Comparison of ENCODE assay signal across 2 cellular contexts in the genomic region with DNA sequence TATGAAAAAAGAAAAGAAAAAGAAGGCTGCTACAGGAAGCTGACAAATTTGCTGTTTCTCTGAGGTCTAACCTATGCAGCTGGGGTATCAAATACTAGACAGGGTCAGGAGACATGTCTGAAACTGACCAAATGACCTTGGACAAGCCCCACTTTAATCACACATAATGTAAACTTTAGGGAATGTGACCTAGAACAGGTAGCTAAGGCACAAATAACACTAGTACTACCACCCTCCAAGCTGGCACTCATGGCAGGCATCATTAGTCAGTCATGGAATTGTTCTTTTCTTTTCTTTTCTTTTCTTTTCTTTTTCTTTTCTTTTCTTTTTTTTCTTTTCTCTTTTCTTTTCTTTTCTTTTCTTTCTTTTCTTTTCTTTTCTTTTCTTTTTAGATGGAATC.
TF ChIP-seq lines count a peak whose summit lies in the region.

No MANE protein-coding gene starts in this region.

TF ChIP-seq in SK-N-SH treated with all-trans-retinoic acid at 6 μM for 48 hours, 23 proteins besides CTCF, POLR2A, EP300 and RAD21:
- no peak for TF ChIP-seq TCF4 (CRISPR knock-in tag; IDR thresholded peaks at IDR 0.05; ENCODE audit: borderline replicate concordance)
- no peak for TF ChIP-seq ZNF70 (CRISPR knock-in tag; IDR thresholded peaks at IDR 0.05)
- TF ChIP-seq, protein P1, sequence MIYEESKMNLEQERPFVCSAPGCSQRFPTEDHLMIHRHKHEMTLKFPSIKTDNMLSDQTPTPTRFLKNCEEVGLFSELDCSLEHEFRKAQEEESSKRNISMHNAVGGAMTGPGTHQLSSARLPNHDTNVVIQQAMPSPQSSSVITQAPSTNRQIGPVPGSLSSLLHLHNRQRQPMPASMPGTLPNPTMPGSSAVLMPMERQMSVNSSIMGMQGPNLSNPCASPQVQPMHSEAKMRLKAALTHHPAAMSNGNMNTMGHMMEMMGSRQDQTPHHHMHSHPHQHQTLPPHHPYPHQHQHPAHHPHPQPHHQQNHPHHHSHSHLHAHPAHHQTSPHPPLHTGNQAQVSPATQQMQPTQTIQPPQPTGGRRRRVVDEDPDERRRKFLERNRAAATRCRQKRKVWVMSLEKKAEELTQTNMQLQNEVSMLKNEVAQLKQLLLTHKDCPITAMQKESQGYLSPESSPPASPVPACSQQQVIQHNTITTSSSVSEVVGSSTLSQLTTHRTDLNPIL (CRISPR knock-in tag; IDR thresholded peaks at IDR 0.05; ENCODE audit: low read depth), result no peak
- no peak for TF ChIP-seq ISL1 (CRISPR knock-in tag; IDR thresholded peaks at IDR 0.05)
- no peak for TF ChIP-seq OSR1 (CRISPR knock-in tag; IDR thresholded peaks at IDR 0.05)
- TF ChIP-seq TOX (CRISPR knock-in tag; IDR thresholded peaks at IDR 0.05; ENCODE audit: borderline replicate concordance), result no peak

TF ChIP-seq in endothelial cell of umbilical vein, 7 proteins besides CTCF, POLR2A, EP300 and RAD21:
- TF ChIP-seq MYC (IDR thresholded peaks at IDR 0.05; ENCODE audit: low read depth, low read length) (no peak), POLR2AphosphoS5 (IDR thresholded peaks at IDR 0.05; ENCODE audit: insufficient read depth, low read depth, low read length) (no peak), EZH2 (IDR thresholded peaks at IDR 0.05; ENCODE audit: borderline replicate concordance, low read depth, low read length, severe bottlenecking) (no peak), GATA2 (IDR thresholded peaks at IDR 0.05; ENCODE audit: insufficient read depth, insufficient read length, low read depth, low read length) (no peak), FOS (IDR thresholded peaks at IDR 0.05; ENCODE audit: borderline replicate concordance, insufficient read depth, low read length) (no peak), JUN (IDR thresholded peaks at IDR 0.05; ENCODE audit: borderline replicate concordance, insufficient read depth, insufficient read length, low read depth) (no peak)
- TF ChIP-seq, protein P2, sequence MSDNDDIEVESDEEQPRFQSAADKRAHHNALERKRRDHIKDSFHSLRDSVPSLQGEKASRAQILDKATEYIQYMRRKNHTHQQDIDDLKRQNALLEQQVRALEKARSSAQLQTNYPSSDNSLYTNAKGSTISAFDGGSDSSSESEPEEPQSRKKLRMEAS (IDR thresholded peaks at IDR 0.05; ENCODE audit: insufficient read depth, insufficient read length), result no peak
